ENCODE assay signal across 8 cellular contexts in the genomic region with DNA sequence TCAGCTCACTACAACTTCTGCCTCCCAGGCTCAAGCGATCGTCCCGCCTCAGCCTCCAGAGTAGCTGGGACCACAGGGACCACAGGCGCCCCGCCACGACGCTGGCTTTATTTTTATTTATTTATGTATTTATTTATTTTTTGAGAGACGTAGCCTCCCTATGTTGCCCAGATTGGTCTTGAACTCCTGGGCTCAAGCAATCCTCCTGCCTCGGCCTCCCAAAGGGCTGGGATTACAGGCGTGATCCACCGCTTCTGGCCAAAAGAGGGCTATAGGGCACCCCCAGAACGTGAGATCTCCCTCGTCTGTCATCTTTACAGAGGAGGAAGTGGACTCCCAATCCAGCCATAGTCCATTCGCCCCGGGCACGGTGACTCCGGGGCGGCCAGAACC.
DNase-seq lines count a peak whose midpoint lies in the region; ATAC-seq and TF ChIP-seq lines count a peak whose summit lies in the region.
"Not testable (repeated sequence)": the region's sequence is repeated elsewhere in the genome, so short reads cannot be mapped to it uniquely, and the experiment has no call there.

No MANE protein-coding gene starts in this region.

- not testable (repeated sequence) for H3K14ac ChIP-seq in mesenchymal stem cell (ENCODE audit: low read length in 2 of 2)

- not testable (repeated sequence) for H3K27me3 Mint-ChIP-seq in activated CD4-positive, alpha-beta memory T cell treated with anti-CD3 and anti-CD28 coated beads for 36 hours

- CTCF ChIA-PET in activated CD4-positive, alpha-beta memory T cell treated with anti-CD3 and anti-CD28 coated beads for 36 hours (lab: Charles Lee): not testable (repeated sequence)

- H3K4me3 ChIP-seq in MG63 (peak overlapping the region; percentile 73), breast epithelium (peak overlapping the region; percentile 49 to 86 (median 63)), fibroblast of the aortic adventitia (ENCODE audit: low read depth, low read length) (peak overlapping the region; percentile 59), mesenchymal stem cell (ENCODE audit: insufficient read depth in 1 of 2, low read depth in 1 of 2, low read length in 2 of 2) (peak overlapping the region in 1 of 2 experiments; percentile 82), retinal pigment epithelial cell (ENCODE audit: low read length) (peak overlapping the region; percentile 40), upper lobe of left lung (peak overlapping the region in 3 of 4 donors; percentile 49 to 64 (median 60))

- 82% methylated on average over 2 of the region's 18 CpGs for WGBS in mesenchymal stem cell
- WGBS in upper lobe of left lung, 2 donors: 51% methylated on average over 11 to 14 of the region's 18 CpGs

- peak overlapping the region; percentile 55 to 87 for H3K27ac ChIP-seq in breast epithelium
- not testable (repeated sequence) for H3K27ac ChIP-seq in mesenchymal stem cell (ENCODE audit: low read length, poor library complexity, severe bottlenecking)
- peak overlapping the region in 3 of 4 donors; percentile 51 to 82 (median 75) for H3K27ac ChIP-seq in upper lobe of left lung

- peak overlapping the region; percentile 50 for H3K4me2 ChIP-seq in mesenchymal stem cell (ENCODE audit: low read length, poor library complexity, severe bottlenecking)

- not testable (repeated sequence) for H2BK15ac ChIP-seq in mesenchymal stem cell (ENCODE audit: low read depth, poor library complexity, severe bottlenecking)

- H3K36me3 ChIP-seq in ES-I3 (ENCODE audit: insufficient read depth, low read length); MG63; breast epithelium; mesenchymal stem cell (ENCODE audit: control insufficient read depth in 1 of 2, insufficient read depth in 2 of 2, low read depth in 1 of 2, low read length in 2 of 2); upper lobe of left lung: not testable (repeated sequence)

- not testable (repeated sequence) for DNase-seq in MG63; activated CD4-positive, alpha-beta memory T cell treated with anti-CD3 and anti-CD28 coated beads for 36 hours; breast epithelium (ENCODE audit: low spot score in 2 of 2); mesenchymal stem cell; retinal pigment epithelial cell (ENCODE audit: low read depth)
- DNase-seq in fibroblast of the aortic adventitia (ENCODE audit: low read depth): peak; percentile 1
- DNase-seq in upper lobe of left lung: peak in 1 of 2 donors; percentile 44

- not testable (repeated sequence) for H2BK12ac ChIP-seq in mesenchymal stem cell (ENCODE audit: low read length in 2 of 2)

- H3K9me3 ChIP-seq in ES-I3 (ENCODE audit: control insufficient read depth, insufficient read depth, low read length); MG63; breast epithelium; mesenchymal stem cell (ENCODE audit: control insufficient read depth, low read length); upper lobe of left lung: not testable (repeated sequence)

- not testable (repeated sequence) for H3K79me1 ChIP-seq in mesenchymal stem cell (replicated peaks; ENCODE audit: low read length, poor library complexity, severe bottlenecking)

- ATAC-seq in upper lobe of left lung (ENCODE audit: low FRiP score in 2 of 2): not testable (repeated sequence)

- not testable (repeated sequence) for H3K27me3 ChIP-seq in MG63; breast epithelium; mesenchymal stem cell (ENCODE audit: control insufficient read depth in 1 of 2, insufficient read depth in 1 of 2, low read length in 2 of 2); upper lobe of left lung

- peak overlapping the region; percentile 34 for H2BK120ac ChIP-seq in mesenchymal stem cell (ENCODE audit: low read depth, low read length)

- peaks cover 12% of the 10 kb centered on the region for H3K4me1 Mint-ChIP-seq in activated CD4-positive, alpha-beta memory T cell treated with anti-CD3 and anti-CD28 coated beads for 36 hours (ENCODE audit: low read depth)

- H3K4me1 ChIP-seq in ES-I3 (ENCODE audit: insufficient read depth, low read length); breast epithelium; mesenchymal stem cell (ENCODE audit: control insufficient read depth, insufficient read depth, low read depth, low read length); upper lobe of left lung: not testable (repeated sequence)

- intact Hi-C loops in activated CD4-positive, alpha-beta memory T cell treated with anti-CD3 and anti-CD28 coated beads for 36 hours (cut with micrococcal nuclease); breast epithelium (cut with DNase I; ENCODE audit: low total_unique reads): not testable (repeated sequence)

- H3K4me3 Mint-ChIP-seq in activated CD4-positive, alpha-beta memory T cell treated with anti-CD3 and anti-CD28 coated beads for 36 hours: peak overlapping the region; percentile 51

- H3K27ac Mint-ChIP-seq in activated CD4-positive, alpha-beta memory T cell treated with anti-CD3 and anti-CD28 coated beads for 36 hours: not testable (repeated sequence)

- TF ChIP-seq EP300 in upper lobe of left lung (IDR thresholded peaks at IDR 0.05): not testable (repeated sequence)

- not testable (repeated sequence) for H3K18ac ChIP-seq in mesenchymal stem cell (ENCODE audit: low read depth in 1 of 2, low read length in 2 of 2)

- TF ChIP-seq CTCF in breast epithelium (IDR thresholded peaks at IDR 0.05); fibroblast of the aortic adventitia (IDR thresholded peaks at IDR 0.05; ENCODE audit: insufficient read depth, low read length); retinal pigment epithelial cell (conservative IDR thresholded peaks at IDR 0.05; ENCODE audit: low read depth, low read length); upper lobe of left lung (IDR thresholded peaks at IDR 0.05): not testable (repeated sequence)

- peak overlapping the region; percentile 90 for H4K8ac ChIP-seq in mesenchymal stem cell (ENCODE audit: low read length)

- peak overlapping the region; percentile 39 for H4K91ac ChIP-seq in mesenchymal stem cell (ENCODE audit: low read length)

- H3K9ac ChIP-seq in ES-I3 (ENCODE audit: low read depth, low read length) (peak overlapping the region; percentile 37; the same call in 1 of the 2 replicates), mesenchymal stem cell (ENCODE audit: low read length) (peak overlapping the region; percentile 88)

- not testable (repeated sequence) for H3K4ac ChIP-seq in mesenchymal stem cell (ENCODE audit: low read depth in 1 of 2, low read length in 2 of 2)

- not testable (repeated sequence) for H3K36me3 Mint-ChIP-seq in activated CD4-positive, alpha-beta memory T cell treated with anti-CD3 and anti-CD28 coated beads for 36 hours

- not testable (repeated sequence) for H2BK5ac ChIP-seq in mesenchymal stem cell (ENCODE audit: low read depth, low read length, poor library complexity, severe bottlenecking)

- H3K23ac ChIP-seq in mesenchymal stem cell (ENCODE audit: low read length in 2 of 2): not testable (repeated sequence)

- not testable (repeated sequence) for H2AK5ac ChIP-seq in mesenchymal stem cell (ENCODE audit: low read length, severe bottlenecking)

- H3K9me3 Mint-ChIP-seq in activated CD4-positive, alpha-beta memory T cell treated with anti-CD3 and anti-CD28 coated beads for 36 hours: not testable (repeated sequence)

- not testable (repeated sequence) for H2AFZ ChIP-seq in mesenchymal stem cell (ENCODE audit: low read depth, low read length)

- POLR2A ChIA-PET in activated CD4-positive, alpha-beta memory T cell treated with anti-CD3 and anti-CD28 coated beads for 36 hours (lab: Charles Lee): not testable (repeated sequence)

- not testable (repeated sequence) for TF ChIP-seq POLR2A in breast epithelium (IDR thresholded peaks at IDR 0.05); upper lobe of left lung (IDR thresholded peaks at IDR 0.05)
